ENCODE assay signal across 17 cellular contexts in genomic region chr2:134248913-134249312, GRCh38.
"Had no signal": no experiment of that assay in that cellular context is flagged by ENCODE, and none has a peak within 500 bp of the region (broad histone marks: within the 10 kb centered on the region; RNA-seq: fewer than 3 reads in every experiment).

No MANE protein-coding gene starts in this region.

- DNase-seq: activated CD4-positive, alpha-beta memory T cell treated with anti-CD3 and anti-CD28 coated beads for 36 hours; activated CD4-positive, alpha-beta T cell treated with anti-CD3 and anti-CD28 coated beads for 1 hour; activated naive CD4-positive, alpha-beta T cell; activated T-cell treated with anti-CD3 and anti-CD28 coated beads, Interleukin-2, amount 50 U/mL, for 72 hours; aorta; effector CD4-positive, alpha-beta T cell; foreskin keratinocyte; head of caudate nucleus; ovary; T-helper 2 cell had no signal

- H3K27ac Mint-ChIP-seq: activated CD4-positive, alpha-beta memory T cell treated with anti-CD3 and anti-CD28 coated beads for 36 hours; activated T-cell treated with anti-CD3 and anti-CD28 coated beads, Interleukin-2, amount 50 U/mL, for 72 hours had no signal

- ATAC-seq: foreskin keratinocyte, left lobe of liver had no signal

- FAIRE-seq: colon, endothelial cell of umbilical vein, islet of Langerhans, TTC549 had no signal

- H3K4me3 Mint-ChIP-seq: activated CD4-positive, alpha-beta memory T cell treated with anti-CD3 and anti-CD28 coated beads for 36 hours had no signal

- H3K36me3 ChIP-seq: ovary, tibial nerve, vagina had no signal

- H3K9me3 ChIP-seq: ovary, tibial nerve, vagina had no signal

- H3K9me3 Mint-ChIP-seq: activated CD4-positive, alpha-beta memory T cell treated with anti-CD3 and anti-CD28 coated beads for 36 hours; activated T-cell treated with anti-CD3 and anti-CD28 coated beads, Interleukin-2, amount 50 U/mL, for 72 hours had no signal

- H3K4me3 ChIP-seq: ovary, tibial nerve, vagina had no signal

- H3K27me3 ChIP-seq: foreskin keratinocyte, ovary, tibial nerve, vagina had no signal

- H3K27ac ChIP-seq: foreskin keratinocyte, ovary, tibial nerve, vagina had no signal
